Comparison of ENCODE assay signal across 10 cellular contexts in the genomic region with DNA sequence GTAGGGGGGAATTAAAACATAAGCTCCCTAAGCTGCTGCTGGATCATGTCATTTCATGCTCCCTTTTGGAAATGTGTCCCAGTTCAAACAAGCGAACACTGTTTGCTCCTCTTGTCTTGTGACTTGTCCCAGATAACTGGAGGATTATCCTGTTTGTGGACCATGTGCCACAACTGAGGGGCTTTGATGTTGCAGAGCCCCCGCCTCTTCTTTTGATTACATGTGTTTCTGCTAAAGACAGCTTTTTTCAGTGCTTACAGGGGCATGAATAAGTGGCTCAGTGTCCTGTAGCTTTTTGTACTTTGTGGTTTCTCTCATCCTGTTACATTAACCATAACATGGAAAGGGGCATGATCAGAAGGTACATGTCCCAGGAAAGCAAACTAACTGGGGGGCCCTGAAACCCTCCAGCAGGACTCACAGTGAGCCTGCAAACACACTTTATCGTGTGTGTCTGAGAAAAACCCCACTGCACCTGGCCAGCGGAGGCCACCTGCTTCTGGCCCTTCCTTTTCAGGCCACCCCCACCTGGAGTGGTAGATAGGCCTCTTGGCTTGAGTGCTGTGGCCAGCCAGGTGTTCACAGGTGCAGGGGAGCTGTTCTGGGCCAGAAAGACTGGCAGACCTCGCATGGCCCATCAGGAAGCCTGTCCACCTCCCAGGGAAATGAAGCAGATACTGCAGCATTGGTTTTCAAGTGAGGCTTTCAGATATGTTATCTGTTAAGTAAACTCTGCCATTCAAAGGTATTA.
DNase-seq lines count a peak whose midpoint lies in the region; ATAC-seq and TF ChIP-seq lines count a peak whose summit lies in the region.
"Had no signal": no experiment of that assay in that cellular context is flagged by ENCODE, and none has a peak within 500 bp of the region (broad histone marks: within the 10 kb centered on the region; RNA-seq: fewer than 3 reads in every experiment).

No MANE protein-coding gene starts in this region.

- no TSS peak for BruUV-seq in mammary epithelial cell (replicated peaks; lab: Mats Ljungman, UMichigan)

- H3K4me3 ChIP-seq in gastrocnemius medialis: no peak overlapping the region
- no peak overlapping the region for H3K4me3 ChIP-seq in mammary epithelial cell (replicated peaks in 1 of 3; ENCODE audit: insufficient read depth in 1 of 3, low read depth in 2 of 3, low read length in 3 of 3)

- 83% methylated on average over 5 of the region's 5 CpGs for WGBS in mammary epithelial cell (ENCODE audit: low coverage, missing lambda C conversion rate)

- no peaks in the 10 kb centered on the region for H4K20me1 ChIP-seq in mammary epithelial cell (ENCODE audit: insufficient read depth, low read length)

- TF ChIP-seq POLR2A in gastrocnemius medialis (IDR thresholded peaks at IDR 0.05): no peak

- CTCF ChIA-PET in mammary epithelial cell (lab: Charles Lee; ENCODE audit: low non-redundant PET): no interaction called here

- no peak overlapping the region for H3K9ac ChIP-seq in mammary epithelial cell (ENCODE audit: insufficient read depth, low read length)

- intact Hi-C loops in left ventricle myocardium superior (cut with micrococcal nuclease): no loop called here
- intact Hi-C loops in gastrocnemius medialis (cut with DNase I; ENCODE audit: low total_unique reads): no loop called here
- intact Hi-C loops in mammary epithelial cell (cut with micrococcal nuclease): no loop called here

- H3K4me1 ChIP-seq in gastrocnemius medialis (peaks cover 95 to 97% of the 10 kb centered on the region in 2 donors), mammary epithelial cell (ENCODE audit: insufficient read depth, low read length) (peaks cover 16% of the 10 kb centered on the region)

- H3K9me3 ChIP-seq in gastrocnemius medialis (no peaks in the 10 kb centered on the region), mammary epithelial cell (replicated peaks; ENCODE audit: insufficient read depth, low read length) (no peaks in the 10 kb centered on the region)

- H3K36me3 ChIP-seq in gastrocnemius medialis (no peaks in the 10 kb centered on the region), mammary epithelial cell (ENCODE audit: insufficient read depth, low read length) (peaks cover 2% of the 10 kb centered on the region)

- H3K27me3 ChIP-seq in gastrocnemius medialis: no peaks in the 10 kb centered on the region
- H3K27me3 ChIP-seq in mammary epithelial cell (ENCODE audit: insufficient read depth, low read length): no peaks in the 10 kb centered on the region

- H3K79me2 ChIP-seq in mammary epithelial cell (ENCODE audit: insufficient read depth, low read length): peaks cover 79% of the 10 kb centered on the region

- H3K4me2 ChIP-seq in mammary epithelial cell (ENCODE audit: insufficient read depth, low read depth, low read length): no peak overlapping the region

- in situ Hi-C loops in gastrocnemius medialis (cut with MboI; ENCODE audit: low sequenced_read_pairs in 4 of 4): loop anchor here in 1 of 4 donors (25.0 kb wide), 1 partner anchor 245 kb away; no protein-coding TSS in a partner anchor
- in situ Hi-C loops in GM13977 (cut with MboI; ENCODE audit: low pct_unique_long_range_greater_than_20kb, low sequenced_read_pairs, unreplicated experiment): no loop called here
- in situ Hi-C loops in mammary epithelial cell (cut with MboI; ENCODE audit: low sequenced_read_pairs in 2 of 2): no loop called here

- dilution Hi-C loops in mammary epithelial cell (cut with HindIII; ENCODE audit: low sequenced_read_pairs): no loop called here

- TF ChIP-seq CTCF in gastrocnemius medialis (IDR thresholded peaks at IDR 0.05 in 4 of 5, conservative IDR thresholded peaks at IDR 0.05 in 1 of 5): no peak
- no peak for TF ChIP-seq CTCF in GM13977 (IDR thresholded peaks at IDR 0.05; ENCODE audit: extremely low read depth, insufficient read depth, missing control alignments)
- TF ChIP-seq CTCF in mammary epithelial cell (conservative IDR thresholded peaks at IDR 0.05 in 1 of 2, IDR thresholded peaks at IDR 0.05 in 1 of 2; ENCODE audit: extremely low read depth in 1 of 2, insufficient read depth in 1 of 2, low read depth in 1 of 2, low read length in 2 of 2): no peak

- DNase-seq in DMS79 treated with DMSO at 0.1 percent for 48 hours (lab: John Stamatoyannopoulos, UW) (peak; percentile 90), NCI-H748 treated with DMSO at 0.1 percent for 48 hours (lab: John Stamatoyannopoulos, UW) (peak; percentile 50), left ventricle myocardium superior (no peak), gastrocnemius medialis (no peak), epidermal melanocyte (ENCODE audit: insufficient read length, low spot score) (no peak), GM13977 (ENCODE audit: low spot score) (no peak), mammary epithelial cell (no peak)
- DNase-seq: effector CD8-positive, alpha-beta T cell; stimulated activated CD4-positive, alpha-beta T cell treated with anti-CD3 and anti-CD28 coated beads, Interleukin-4, amount 100 ng/mL, for 1 hour had no signal

- H2AFZ ChIP-seq in mammary epithelial cell (ENCODE audit: low read depth, low read length): no peak overlapping the region

- ATAC-seq in left ventricle myocardium superior (peak; percentile 20), gastrocnemius medialis (peak in 1 of 2 donors; percentile 1), GM18909 (IDR thresholded peaks at IDR 0.05; ENCODE audit: poor library complexity, unreplicated experiment) (no peak)

- H3K27ac ChIP-seq in gastrocnemius medialis (peak overlapping the region; percentile 95 to 98 (median 97)), mammary epithelial cell (ENCODE audit: insufficient read depth, low read depth, low read length) (no peak overlapping the region)

Comparison
In these comparisons a context has a peak if more than half of its experiments do, and no peak if none do; other contexts are left out.
1. DNase-seq: peak in DMS79 treated with DMSO at 0.1 percent for 48 hours (single experiment) and NCI-H748 treated with DMSO at 0.1 percent for 48 hours (single experiment); none in left ventricle myocardium superior (single experiment), gastrocnemius medialis (0 of 2), epidermal melanocyte (single experiment), GM13977 (single experiment) and mammary epithelial cell (single experiment).